15 cellular contexts compared by ENCODE assay signal in genomic region chr9:129384887-129385614, GRCh38.
A peak's percentile ranks its signal among the peaks of the same experiment; 100 is the strongest.
DNase-seq lines count a peak whose midpoint lies in the region; ATAC-seq and TF ChIP-seq lines count a peak whose summit lies in the region.
"Had no signal": no experiment of that assay in that cellular context is flagged by ENCODE, and none has a peak within 500 bp of the region (broad histone marks: within the 10 kb centered on the region; RNA-seq: fewer than 3 reads in every experiment).

No MANE protein-coding gene starts in this region.

- peak overlapping the region in 3 of 8 donors; percentile 93 to 94 (median 94) for H3K27ac ChIP-seq in spleen
- H3K27ac ChIP-seq: epithelial cell of prostate, HL-60 had no signal

- H3K27me3 ChIP-seq in spleen (replicated peaks in 1 of 7) = no peaks in the 10 kb centered on the region
- H3K27me3 ChIP-seq: heart left ventricle, left lung had no signal

- H3K9me3 ChIP-seq in spleen = no peaks in the 10 kb centered on the region
- H3K9me3 ChIP-seq: heart left ventricle, left lung had no signal

- no peak for ATAC-seq in WTC11
- ATAC-seq in stimulated activated naive B cell treated with anti-CD40 and anti-IgM and Interleukin-4, amounts not matched to agents 10 μg/mL and 1 μg/mL and 100 μg/mL, for 72 hours (replicated peaks) = no peak
- ATAC-seq in GM19467 (IDR thresholded peaks at IDR 0.05; ENCODE audit: unreplicated experiment) = no peak
- no peak for ATAC-seq in GM19023 (IDR thresholded peaks at IDR 0.05; ENCODE audit: unreplicated experiment)
- ATAC-seq: heart left ventricle, left lung had no signal

- peak overlapping the region; percentile 29 for H3K27ac Mint-ChIP-seq in activated T-cell treated with anti-CD3 and anti-CD28 coated beads, Interleukin-2, amount 50 U/mL, for 24 hours
- no peak overlapping the region for H3K27ac Mint-ChIP-seq in WTC11
- no peak overlapping the region for H3K27ac Mint-ChIP-seq in endothelial cell (ENCODE audit: unreplicated experiment)
- H3K27ac Mint-ChIP-seq in stimulated activated naive B cell treated with anti-CD40 and anti-IgM and Interleukin-4, amounts not matched to agents 10 μg/mL and 1 μg/mL and 100 μg/mL, for 72 hours = peak overlapping the region; percentile 88

- no peak for TF ChIP-seq POLR2A in spleen (IDR thresholded peaks at IDR 0.05)

- no peaks in the 10 kb centered on the region for H3K36me3 Mint-ChIP-seq in activated T-cell treated with anti-CD3 and anti-CD28 coated beads, Interleukin-2, amount 50 U/mL, for 24 hours (ENCODE audit: low read depth)
- H3K36me3 Mint-ChIP-seq in WTC11 (no peaks in the 10 kb centered on the region), endothelial cell (ENCODE audit: low read depth, unreplicated experiment) (peaks cover 4% of the 10 kb centered on the region)
- H3K36me3 Mint-ChIP-seq in stimulated activated naive B cell treated with anti-CD40 and anti-IgM and Interleukin-4, amounts not matched to agents 10 μg/mL and 1 μg/mL and 100 μg/mL, for 72 hours = no peaks in the 10 kb centered on the region

- H3K9me3 Mint-ChIP-seq in activated T-cell treated with anti-CD3 and anti-CD28 coated beads, Interleukin-2, amount 50 U/mL, for 24 hours = no peaks in the 10 kb centered on the region
- H3K9me3 Mint-ChIP-seq in WTC11 = no peaks in the 10 kb centered on the region
- H3K9me3 Mint-ChIP-seq in endothelial cell (ENCODE audit: unreplicated experiment) = no peaks in the 10 kb centered on the region
- H3K9me3 Mint-ChIP-seq in stimulated activated naive B cell treated with anti-CD40 and anti-IgM and Interleukin-4, amounts not matched to agents 10 μg/mL and 1 μg/mL and 100 μg/mL, for 72 hours = no peaks in the 10 kb centered on the region

- H3K27me3 Mint-ChIP-seq in activated T-cell treated with anti-CD3 and anti-CD28 coated beads, Interleukin-2, amount 50 U/mL, for 24 hours = no peaks in the 10 kb centered on the region
- H3K27me3 Mint-ChIP-seq in WTC11 (ENCODE audit: low read depth) (peaks cover 12% of the 10 kb centered on the region), endothelial cell (ENCODE audit: unreplicated experiment) (peaks cover 3% of the 10 kb centered on the region)
- H3K27me3 Mint-ChIP-seq in stimulated activated naive B cell treated with anti-CD40 and anti-IgM and Interleukin-4, amounts not matched to agents 10 μg/mL and 1 μg/mL and 100 μg/mL, for 72 hours = no peaks in the 10 kb centered on the region

- intact Hi-C loops in spleen (cut with DNase I; ENCODE audit: low total_unique reads) = no loop called here

- CTCF ChIA-PET in WTC11 (lab: Charles Lee) = no interaction called here

- H3K4me1 ChIP-seq in spleen = peaks cover 0 to 30% (median 23%) of the 10 kb centered on the region in 6 donors

- H3K4me3 ChIP-seq in spleen = no peak overlapping the region
- H3K4me3 ChIP-seq: left lung had no signal

- H3K4me1 Mint-ChIP-seq in activated T-cell treated with anti-CD3 and anti-CD28 coated beads, Interleukin-2, amount 50 U/mL, for 24 hours (ENCODE audit: low read depth) = peaks cover 18% of the 10 kb centered on the region
- H3K4me1 Mint-ChIP-seq in WTC11 (peaks cover 21% of the 10 kb centered on the region), endothelial cell (ENCODE audit: unreplicated experiment) (no peaks in the 10 kb centered on the region)
- H3K4me1 Mint-ChIP-seq in stimulated activated naive B cell treated with anti-CD40 and anti-IgM and Interleukin-4, amounts not matched to agents 10 μg/mL and 1 μg/mL and 100 μg/mL, for 72 hours = peaks cover 9 to 22% of the 10 kb centered on the region in 2 donors

- POLR2A ChIA-PET in WTC11 (lab: Charles Lee) = no interaction called here

- peak overlapping the region; percentile 10 for H3K4me3 Mint-ChIP-seq in activated T-cell treated with anti-CD3 and anti-CD28 coated beads, Interleukin-2, amount 50 U/mL, for 24 hours
- H3K4me3 Mint-ChIP-seq in WTC11 = peak overlapping the region; percentile 58
- H3K4me3 Mint-ChIP-seq in endothelial cell (ENCODE audit: unreplicated experiment) = peak overlapping the region; percentile 74
- peak overlapping the region; percentile 48 to 75 for H3K4me3 Mint-ChIP-seq in stimulated activated naive B cell treated with anti-CD40 and anti-IgM and Interleukin-4, amounts not matched to agents 10 μg/mL and 1 μg/mL and 100 μg/mL, for 72 hours

- DNase-seq in activated T-cell treated with anti-CD3 and anti-CD28 coated beads, Interleukin-2, amount 50 U/mL, for 24 hours = peak; percentile 29
- no peak for DNase-seq in activated T-cell treated with anti-CD3 and anti-CD28 coated beads, Interleukin-2, amount 50 U/mL, for 48 hours
- DNase-seq in WTC11 (ENCODE audit: low spot score) = no peak
- no peak for DNase-seq in endothelial cell (ENCODE audit: low spot score)
- no peak for DNase-seq in stimulated activated naive B cell treated with anti-CD40 and anti-IgM and Interleukin-4, amounts not matched to agents 10 μg/mL and 1 μg/mL and 100 μg/mL, for 72 hours
- DNase-seq in spleen = no peak
- DNase-seq: NCI-H2081 treated with DMSO at 0.1 percent for 48 hours, nucleus accumbens, small intestine had no signal

- WGBS in spleen, 5 donors = 81 to 89% (median 84%) methylated on average over 15 of the region's 15 CpGs

- no peaks in the 10 kb centered on the region for H3K36me3 ChIP-seq in spleen
- H3K36me3 ChIP-seq: heart left ventricle, left lung had no signal

- TF ChIP-seq CTCF in WTC11 (IDR thresholded peaks at IDR 0.05) (no peak), endothelial cell (IDR thresholded peaks at IDR 0.05; ENCODE audit: unreplicated experiment) (no peak), spleen (IDR thresholded peaks at IDR 0.05 in 8 of 11, conservative IDR thresholded peaks at IDR 0.05 in 3 of 11) (no peak)

TF ChIP-seq in WTC11, 78 proteins besides CTCF, POLR2A, EP300 and RAD21:
- TF ChIP-seq GRHL2 (CRISPR knock-in tag; IDR thresholded peaks at IDR 0.05; ENCODE audit: insufficient replicate concordance, severe bottlenecking) = no peak

Comparison
In these comparisons a context has a peak if more than half of its experiments do, and no peak if none do; other contexts are left out.
1. H3K27ac Mint-ChIP-seq: peak in activated T-cell treated with anti-CD3 and anti-CD28 coated beads, Interleukin-2, amount 50 U/mL, for 24 hours (single experiment) and stimulated activated naive B cell treated with anti-CD40 and anti-IgM and Interleukin-4, amounts not matched to agents 10 μg/mL and 1 μg/mL and 100 μg/mL, for 72 hours (single experiment); none in WTC11 (single experiment) and endothelial cell (single experiment).
2. H3K4me3 Mint-ChIP-seq: peak in every context shown above with its lines; median percentile 74 in endothelial cell; 62 in stimulated activated naive B cell treated with anti-CD40 and anti-IgM and Interleukin-4, amounts not matched to agents 10 μg/mL and 1 μg/mL and 100 μg/mL, for 72 hours; 58 in WTC11; 10 in activated T-cell treated with anti-CD3 and anti-CD28 coated beads, Interleukin-2, amount 50 U/mL, for 24 hours.